12 cellular contexts compared by ENCODE assay signal in the genomic region with DNA sequence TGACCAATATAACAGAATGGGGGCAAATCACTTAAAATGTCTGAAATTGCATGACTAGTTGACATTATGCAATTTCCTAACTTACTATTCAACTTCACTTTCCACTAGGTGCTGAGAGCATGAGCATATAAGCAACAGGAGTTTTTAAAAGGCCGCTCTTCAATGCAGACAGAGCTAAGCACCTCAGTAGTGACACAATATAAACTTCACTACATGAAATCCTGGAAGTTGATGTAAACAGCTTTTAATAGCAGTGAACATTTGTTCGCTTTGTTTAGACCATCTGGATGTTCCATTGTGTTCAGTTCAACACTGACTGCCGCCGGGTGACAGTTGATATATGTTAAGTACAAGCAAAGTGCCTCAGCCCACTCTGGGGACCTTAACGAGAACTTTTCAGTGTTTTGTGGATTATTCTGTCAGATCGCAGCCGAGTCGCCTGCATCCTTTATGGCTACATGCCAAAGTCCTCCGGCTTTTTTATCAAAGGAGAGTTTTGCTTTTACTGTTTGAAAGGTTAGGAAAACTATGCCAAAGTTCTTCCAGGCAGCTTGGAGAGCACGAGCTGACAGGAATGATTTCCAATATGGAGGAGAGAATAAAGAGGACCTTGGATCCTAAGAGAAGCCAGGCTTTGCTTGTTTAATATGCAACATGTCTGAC.
DNase-seq lines count a peak whose midpoint lies in the region; ATAC-seq, FAIRE-seq and TF ChIP-seq lines count a peak whose summit lies in the region.
"Had no signal": no experiment of that assay in that cellular context is flagged by ENCODE, and none has a peak within 500 bp of the region (broad histone marks: within the 10 kb centered on the region; RNA-seq: fewer than 3 reads in every experiment).

No MANE protein-coding gene starts in this region.

- WGBS in K562 (ENCODE audit: insufficient coverage, low coverage, missing lambda C conversion rate) = 8% methylated on average over 10 of the region's 10 CpGs
- WGBS in mesodermal cell (ENCODE audit: insufficient coverage in 2 of 2), 2 experiments = 94 to 95% methylated on average over 7 to 8 of the region's 10 CpGs
- 44 to 51% methylated on average over 10 of the region's 10 CpGs for WGBS in body of pancreas, 2 donors

- no peak for FAIRE-seq in K562 (lab: Jason Lieb, UNC)
- FAIRE-seq in GM19239 (lab: Jason Lieb, UNC) = no peak

- H3K27ac ChIP-seq in K562 (ENCODE audit: extremely low read depth, low read depth, low read length) (no peak overlapping the region), mesodermal cell (ENCODE audit: low read depth, low read length, severe bottlenecking) (peak overlapping the region; percentile 62), breast epithelium (no peak overlapping the region), body of pancreas (peak overlapping the region in 1 of 4 donors; percentile 15)
- H3K27ac ChIP-seq: HL-60, tibial artery had no signal

- POLR2A ChIA-PET in K562 (lab: Yijun Ruan, JAX) = interaction anchor here (0.6 kb wide), 1 partner anchor 83 kb away, joined by 3 read pairs; no protein-coding TSS in a partner anchor

- DNase-seq in Ammon's horn (ENCODE audit: low spot score) = peak; percentile 35
- peak; percentile 65 for DNase-seq in NCI-H1105 (lab: John Stamatoyannopoulos, UW)
- no peak for DNase-seq in K562 (ENCODE audit: extremely low read depth in 1 of 4, low spot score in 3 of 4)
- DNase-seq in GM19239 (ENCODE audit: insufficient read length, low spot score) = no peak
- no peak for DNase-seq in breast epithelium (ENCODE audit: low spot score in 2 of 2)
- DNase-seq in C1 segment of cervical spinal cord (lab: John Stamatoyannopoulos, UW) = no peak
- no peak for DNase-seq in body of pancreas
- DNase-seq: activated CD8-positive, alpha-beta memory T cell treated with anti-CD3 and anti-CD28 coated beads, Interleukin-2, amount 50 U/mL, for 4 hours; DND-41; tibial artery had no signal

- H3K27me3 ChIP-seq in K562 (ENCODE audit: control insufficient read depth in 2 of 2, insufficient read depth in 2 of 2, low read length in 2 of 2) = peaks cover 3 to 11% of the 10 kb centered on the region in 2 experiments; a peak in 2 of 5 replicates
- peaks cover 0 to 3% of the 10 kb centered on the region in 2 donors for H3K27me3 ChIP-seq in breast epithelium
- no peaks in the 10 kb centered on the region for H3K27me3 ChIP-seq in body of pancreas

- CTCF ChIA-PET in K562 (lab: Yijun Ruan, JAX; ENCODE audit: low intra/inter-chr PET ratio) = no interaction called here

- H3K4me1 ChIP-seq in K562 (replicated peaks in 1 of 2; ENCODE audit: control insufficient read depth in 2 of 2, insufficient read depth in 2 of 2, low read length in 2 of 2) (peaks cover 0 to 6% of the 10 kb centered on the region in 2 experiments; a peak in 1 of 5 replicates), mesodermal cell (ENCODE audit: control insufficient read depth, insufficient read depth, low read length, poor library complexity, severe bottlenecking) (peaks cover 10% of the 10 kb centered on the region), breast epithelium (no peaks in the 10 kb centered on the region), body of pancreas (peaks cover 4% of the 10 kb centered on the region)
- H3K4me1 ChIP-seq: tibial artery had no signal

- ATAC-seq in K562 = peak; percentile 60
- ATAC-seq in body of pancreas = no peak

- no TSS peak for BruUV-seq in K562 (replicated peaks; lab: Mats Ljungman, UMichigan)

- TF ChIP-seq CTCF in K562 (IDR thresholded peaks at IDR 0.05 in 2 of 3, conservative IDR thresholded peaks at IDR 0.05 in 1 of 3; ENCODE audit: insufficient read depth in 2 of 3, low read depth in 1 of 3, low read length in 3 of 3) = no peak
- no peak for TF ChIP-seq CTCF in breast epithelium (IDR thresholded peaks at IDR 0.05)
- no peak for TF ChIP-seq CTCF in body of pancreas (IDR thresholded peaks at IDR 0.05)

- no peaks in the 10 kb centered on the region for H3K79me2 ChIP-seq in K562 (ENCODE audit: control insufficient read depth, insufficient read depth, low read length)

- no peaks in the 10 kb centered on the region for H3K9me1 ChIP-seq in K562 (ENCODE audit: control insufficient read depth, insufficient read depth, low read length)

- H3K9ac ChIP-seq in K562 (ENCODE audit: insufficient read depth in 1 of 2, low read depth in 2 of 2, low read length in 2 of 2) = no peak overlapping the region

- intact Hi-C loops in K562 (cut with micrococcal nuclease) (no loop called here), breast epithelium (cut with DNase I; ENCODE audit: low total_unique reads) (no loop called here), body of pancreas (cut with DNase I) (no loop called here)

- in situ Hi-C loops in K562 (cut with MboI) = no loop called here

- TF ChIP-seq POLR2A in K562 (conservative IDR thresholded peaks at IDR 0.05) = no peak
- TF ChIP-seq POLR2A in breast epithelium (IDR thresholded peaks at IDR 0.05) = no peak
- no peak for TF ChIP-seq POLR2A in body of pancreas (IDR thresholded peaks at IDR 0.05)

- H3K36me3 ChIP-seq in K562 (ENCODE audit: control insufficient read depth, insufficient read depth, low read length) = no peaks in the 10 kb centered on the region
- H3K36me3 ChIP-seq in mesodermal cell (ENCODE audit: control insufficient read depth, insufficient read depth, low read length) = no peaks in the 10 kb centered on the region
- H3K36me3 ChIP-seq in breast epithelium = no peaks in the 10 kb centered on the region
- no peaks in the 10 kb centered on the region for H3K36me3 ChIP-seq in body of pancreas (replicated peaks in 1 of 2; ENCODE audit: insufficient read depth in 1 of 2, low read depth in 2 of 2)
- H3K36me3 ChIP-seq: tibial artery had no signal

- TF ChIP-seq RAD21 in K562 (CRISPR knock-in tag; conservative IDR thresholded peaks at IDR 0.05 in 1 of 2, IDR thresholded peaks at IDR 0.05 in 1 of 2) = no peak; a peak in 1 of 4 replicates

- no peaks in the 10 kb centered on the region for H4K20me1 ChIP-seq in K562 (replicated peaks; ENCODE audit: control insufficient read depth, insufficient read depth, low read length)

- TF ChIP-seq EP300 in K562 (IDR thresholded peaks at IDR 0.05; ENCODE audit: low read length) = no peak

- no peak overlapping the region for H3K4me3 ChIP-seq in K562
- H3K4me3 ChIP-seq in mesodermal cell (ENCODE audit: extremely low read depth, insufficient read depth, low read length, poor library complexity, severe bottlenecking) = no peak overlapping the region
- no peak overlapping the region for H3K4me3 ChIP-seq in breast epithelium
- H3K4me3 ChIP-seq in body of pancreas = no peak overlapping the region
- H3K4me3 ChIP-seq: tibial artery had no signal

- no peaks in the 10 kb centered on the region for H3K9me3 ChIP-seq in K562 (replicated peaks; ENCODE audit: control insufficient read depth, insufficient read depth, low read depth, low read length)
- H3K9me3 ChIP-seq in mesodermal cell (ENCODE audit: control insufficient read depth, low read length) = no peaks in the 10 kb centered on the region
- H3K9me3 ChIP-seq in breast epithelium = no peaks in the 10 kb centered on the region
- H3K9me3 ChIP-seq in body of pancreas = no peaks in the 10 kb centered on the region
- H3K9me3 ChIP-seq: tibial artery had no signal

- H3K4me2 ChIP-seq in K562 (ENCODE audit: insufficient read depth, low read length) = peak overlapping the region; percentile 11; the same call in 1 of the 2 replicates

- H2AFZ ChIP-seq in K562 (ENCODE audit: low read depth, low read length) = peak overlapping the region; percentile 64

TF ChIP-seq in K562, 482 proteins besides CTCF, POLR2A, EP300 and RAD21 (continues in another document):
- TF ChIP-seq ZNF699 (CRISPR knock-in tag; IDR thresholded peaks at IDR 0.05; ENCODE audit: insufficient replicate concordance) = no peak
- no peak for TF ChIP-seq NR2C2 (CRISPR knock-in tag; IDR thresholded peaks at IDR 0.05)
- 0 out of 2 replicates have a peak, but pooled peaks have one; percentile 3 for TF ChIP-seq NR2C2 (tag; IDR thresholded peaks at IDR 0.05)
- TF ChIP-seq, protein P1, sequence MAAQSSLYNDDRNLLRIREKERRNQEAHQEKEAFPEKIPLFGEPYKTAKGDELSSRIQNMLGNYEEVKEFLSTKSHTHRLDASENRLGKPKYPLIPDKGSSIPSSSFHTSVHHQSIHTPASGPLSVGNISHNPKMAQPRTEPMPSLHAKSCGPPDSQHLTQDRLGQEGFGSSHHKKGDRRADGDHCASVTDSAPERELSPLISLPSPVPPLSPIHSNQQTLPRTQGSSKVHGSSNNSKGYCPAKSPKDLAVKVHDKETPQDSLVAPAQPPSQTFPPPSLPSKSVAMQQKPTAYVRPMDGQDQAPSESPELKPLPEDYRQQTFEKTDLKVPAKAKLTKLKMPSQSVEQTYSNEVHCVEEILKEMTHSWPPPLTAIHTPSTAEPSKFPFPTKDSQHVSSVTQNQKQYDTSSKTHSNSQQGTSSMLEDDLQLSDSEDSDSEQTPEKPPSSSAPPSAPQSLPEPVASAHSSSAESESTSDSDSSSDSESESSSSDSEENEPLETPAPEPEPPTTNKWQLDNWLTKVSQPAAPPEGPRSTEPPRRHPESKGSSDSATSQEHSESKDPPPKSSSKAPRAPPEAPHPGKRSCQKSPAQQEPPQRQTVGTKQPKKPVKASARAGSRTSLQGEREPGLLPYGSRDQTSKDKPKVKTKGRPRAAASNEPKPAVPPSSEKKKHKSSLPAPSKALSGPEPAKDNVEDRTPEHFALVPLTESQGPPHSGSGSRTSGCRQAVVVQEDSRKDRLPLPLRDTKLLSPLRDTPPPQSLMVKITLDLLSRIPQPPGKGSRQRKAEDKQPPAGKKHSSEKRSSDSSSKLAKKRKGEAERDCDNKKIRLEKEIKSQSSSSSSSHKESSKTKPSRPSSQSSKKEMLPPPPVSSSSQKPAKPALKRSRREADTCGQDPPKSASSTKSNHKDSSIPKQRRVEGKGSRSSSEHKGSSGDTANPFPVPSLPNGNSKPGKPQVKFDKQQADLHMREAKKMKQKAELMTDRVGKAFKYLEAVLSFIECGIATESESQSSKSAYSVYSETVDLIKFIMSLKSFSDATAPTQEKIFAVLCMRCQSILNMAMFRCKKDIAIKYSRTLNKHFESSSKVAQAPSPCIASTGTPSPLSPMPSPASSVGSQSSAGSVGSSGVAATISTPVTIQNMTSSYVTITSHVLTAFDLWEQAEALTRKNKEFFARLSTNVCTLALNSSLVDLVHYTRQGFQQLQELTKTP (IDR thresholded peaks at IDR 0.05; ENCODE audit: low read depth in 1 of 2, partially characterized antibody in 2 of 2) = peak in 1 of 2 experiments; percentile 76
- TF ChIP-seq MEIS2 (IDR thresholded peaks at IDR 0.05; ENCODE audit: partially characterized antibody) = peak; percentile 42
- TF ChIP-seq, protein P2, sequence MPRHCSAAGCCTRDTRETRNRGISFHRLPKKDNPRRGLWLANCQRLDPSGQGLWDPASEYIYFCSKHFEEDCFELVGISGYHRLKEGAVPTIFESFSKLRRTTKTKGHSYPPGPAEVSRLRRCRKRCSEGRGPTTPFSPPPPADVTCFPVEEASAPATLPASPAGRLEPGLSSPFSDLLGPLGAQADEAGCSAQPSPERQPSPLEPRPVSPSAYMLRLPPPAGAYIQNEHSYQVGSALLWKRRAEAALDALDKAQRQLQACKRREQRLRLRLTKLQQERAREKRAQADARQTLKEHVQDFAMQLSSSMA (CRISPR knock-in tag; IDR thresholded peaks at IDR 0.05) = no peak

Comparison
In these comparisons a context has a peak if more than half of its experiments do, and no peak if none do; other contexts are left out.
1. DNase-seq: peak in Ammon's horn (single experiment) and NCI-H1105 (single experiment); none in K562 (0 of 4), GM19239 (single experiment), breast epithelium (0 of 2), C1 segment of cervical spinal cord (0 of 14) and body of pancreas (0 of 4).